ENCODE assay signal across 17 cellular contexts in genomic region chr1:111846842-111847241, GRCh38.
DNase-seq lines count a peak whose midpoint lies in the region; ATAC-seq and TF ChIP-seq lines count a peak whose summit lies in the region.
"Had no signal": no experiment of that assay in that cellular context is flagged by ENCODE, and none has a peak within 500 bp of the region (broad histone marks: within the 10 kb centered on the region; RNA-seq: fewer than 3 reads in every experiment).

No MANE protein-coding gene starts in this region.

- 67% methylated on average over 8 of the region's 8 CpGs for WGBS in right cardiac atrium

- H3K27ac ChIP-seq in dorsolateral prefrontal cortex (peak overlapping the region in 32 of 59 donors; percentile 1 to 86 (median 52)), right cardiac atrium (ENCODE audit: low read length) (peak overlapping the region; percentile 95)
- H3K27ac ChIP-seq: GM23248 had no signal

- no peak overlapping the region for H3K27ac Mint-ChIP-seq in T-helper 17 cell
- H3K27ac Mint-ChIP-seq: CD8-positive, alpha-beta memory T cell had no signal

- H3K4me3 Mint-ChIP-seq in T-helper 17 cell: no peak overlapping the region
- H3K4me3 Mint-ChIP-seq: CD4-positive, CD25-positive, alpha-beta regulatory T cell; CD8-positive, alpha-beta memory T cell had no signal

- H3K4me3 ChIP-seq in dorsolateral prefrontal cortex (no peak overlapping the region), right cardiac atrium (ENCODE audit: low read length) (no peak overlapping the region)
- H3K4me3 ChIP-seq: GM23248, HAP-1 had no signal

- peak; percentile 75 for ATAC-seq in Right ventricle myocardium superior (ENCODE audit: poor library complexity)
- peak; percentile 45 to 48 for ATAC-seq in left cardiac atrium
- ATAC-seq in right cardiac atrium: peak; percentile 38 to 39
- no peak for ATAC-seq in T-helper 17 cell

- DNase-seq in dorsolateral prefrontal cortex: no peak
- peak; percentile 45 for DNase-seq in Right ventricle myocardium superior
- DNase-seq in left cardiac atrium: no peak
- no peak for DNase-seq in right cardiac atrium
- no peak for DNase-seq in GM19240 (ENCODE audit: insufficient read length, low spot score)
- no peak for DNase-seq in stimulated activated naive CD4-positive, alpha-beta T cell (lab: John Stamatoyannopoulos, UW)
- DNase-seq in T-helper 17 cell: no peak
- DNase-seq: BE2C; C1 segment of cervical spinal cord; CD4-positive, CD25-positive, alpha-beta regulatory T cell; CD8-positive, alpha-beta memory T cell; DMS 273 treated with DMSO at 0.1 percent for 48 hours; DMS53; DND-41; EL; GM23248 had no signal

- no peaks in the 10 kb centered on the region for H3K27me3 ChIP-seq in dorsolateral prefrontal cortex
- H3K27me3 ChIP-seq in right cardiac atrium (ENCODE audit: control insufficient read depth, insufficient read depth): no peaks in the 10 kb centered on the region
- H3K27me3 ChIP-seq: BE2C had no signal

- no peak for TF ChIP-seq CTCF in dorsolateral prefrontal cortex (IDR thresholded peaks at IDR 0.05 in 54 of 56, conservative IDR thresholded peaks at IDR 0.05 in 2 of 56; ENCODE audit: low read depth in 1 of 56, partially characterized antibody in 56 of 56)

- peaks cover 14% of the 10 kb centered on the region for H3K4me1 ChIP-seq in right cardiac atrium (ENCODE audit: control insufficient read depth, insufficient read depth, low read length)
- H3K4me1 ChIP-seq: BE2C, HAP-1 had no signal

- no peaks in the 10 kb centered on the region for H3K9me3 ChIP-seq in right cardiac atrium (ENCODE audit: control insufficient read depth, low read length)
- no peaks in the 10 kb centered on the region for H3K9me3 ChIP-seq in T-helper 17 cell (ENCODE audit: control insufficient read depth, low read length, poor library complexity, severe bottlenecking)
- H3K9me3 ChIP-seq: BE2C, HAP-1 had no signal

- peaks cover 61% of the 10 kb centered on the region for H3K27me3 Mint-ChIP-seq in T-helper 17 cell

- H3K4me1 Mint-ChIP-seq in T-helper 17 cell: no peaks in the 10 kb centered on the region
- H3K4me1 Mint-ChIP-seq: CD4-positive, CD25-positive, alpha-beta regulatory T cell; CD8-positive, alpha-beta memory T cell had no signal

- peaks cover 10% of the 10 kb centered on the region for H3K36me3 Mint-ChIP-seq in T-helper 17 cell (ENCODE audit: low read depth)
- H3K36me3 Mint-ChIP-seq: CD4-positive, CD25-positive, alpha-beta regulatory T cell; CD8-positive, alpha-beta memory T cell had no signal

- intact Hi-C loops in dorsolateral prefrontal cortex (cut with DNase I) (no loop called here), Right ventricle myocardium superior (cut with DNase I) (no loop called here), left cardiac atrium (cut with DNase I) (no loop called here), right cardiac atrium (cut with DNase I) (loop anchor here in 1 of 4 donors (10.0 kb wide), 1 partner anchor 58 kb away; no protein-coding TSS in a partner anchor)
